ENCODE assay signal across 1 cellular context in genomic region chr2:75074228-75074627, GRCh38.
TF ChIP-seq lines count a peak whose summit lies in the region.

No MANE protein-coding gene starts in this region.

TF ChIP-seq in GM23338, 12 proteins besides CTCF, POLR2A, EP300 and RAD21 (continued from another document):
- TF ChIP-seq REST (IDR thresholded peaks at IDR 0.05; ENCODE audit: unreplicated experiment) = no peak
